In the genomic region with DNA sequence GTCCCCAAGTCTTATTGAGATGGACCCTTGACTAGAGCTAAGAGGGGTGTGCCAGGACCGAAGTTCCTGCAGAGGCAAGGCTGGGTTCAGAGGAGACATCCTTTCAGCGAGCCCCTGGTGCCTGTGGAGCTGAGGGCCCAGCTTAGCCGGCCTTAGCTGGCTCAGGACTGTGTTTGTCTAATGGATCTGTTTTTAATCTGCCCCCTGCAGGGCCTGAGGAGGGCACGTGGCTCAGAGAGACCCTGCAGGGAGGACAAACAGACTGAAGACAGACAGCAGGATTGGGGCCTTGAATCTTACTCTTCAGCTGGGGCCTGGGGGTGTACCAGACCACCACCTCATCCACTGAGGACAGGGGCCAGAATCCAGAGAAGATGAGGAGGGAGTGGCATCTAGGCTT, we compare ENCODE assay signal across 14 cellular contexts. TPM values are rescaled to one million over a fixed set of nuclear protein-coding genes. Genes with fewer than 3 reads are reported as not detected.
DNase-seq lines count a peak whose midpoint lies in the region; ATAC-seq, FAIRE-seq and TF ChIP-seq lines count a peak whose summit lies in the region.
"Had no signal": no experiment of that assay in that cellular context is flagged by ENCODE, and none has a peak within 500 bp of the region (broad histone marks: within the 10 kb centered on the region; RNA-seq: fewer than 3 reads in every experiment).

No MANE protein-coding gene starts in this region.

- H3K36me3 ChIP-seq in SJCRH30 (no peaks in the 10 kb centered on the region), iPS-18a (ENCODE audit: control insufficient read depth, low read depth, low read length) (peaks cover 17% of the 10 kb centered on the region), small intestine (ENCODE audit: control insufficient read depth in 2 of 2, insufficient read depth in 2 of 2, low read length in 2 of 2) (no peaks in the 10 kb centered on the region)
- H3K36me3 ChIP-seq: thoracic aorta had no signal

- DNase-seq in activated naive CD8-positive, alpha-beta T cell treated with anti-CD3 and anti-CD28 coated beads, Interleukin-2, amount 50 U/mL, for 24 hours, result no peak
- DNase-seq in SJCRH30 (peak; percentile 18 to 34), type B pancreatic cell (ENCODE audit: extremely low spot score, unreplicated experiment) (no peak), small intestine (no peak)
- no peak for DNase-seq in activated CD8-positive, alpha-beta memory T cell treated with anti-CD3 and anti-CD28 coated beads, Interleukin-2, amount 10 ng/mL, durations not matched to agents 7 days and 5 days
- DNase-seq in stimulated activated CD4-positive, alpha-beta T cell treated with anti-CD3 and anti-CD28 coated beads, Interleukin-4, amount 100 ng/mL, for 24 hours, result no peak
- DNase-seq: activated CD4-positive, CD25-positive, alpha-beta regulatory T cell treated with anti-CD3 and anti-CD28 coated beads, Interleukin-2, amount 50 U/mL, for 72 hours; activated naive CD4-positive, alpha-beta T cell treated with Interleukin-2 at 50 U/mL for 16 hours; AML-193; NCI-H1930 had no signal

- no peak overlapping the region for H3K27ac Mint-ChIP-seq in activated naive CD8-positive, alpha-beta T cell
- no peak overlapping the region for H3K27ac Mint-ChIP-seq in activated naive CD8-positive, alpha-beta T cell treated with anti-CD3 and anti-CD28 coated beads, Interleukin-2, amount 50 U/mL, for 24 hours
- H3K27ac Mint-ChIP-seq in type B pancreatic cell, result peak overlapping the region; percentile 80
- H3K27ac Mint-ChIP-seq in activated CD8-positive, alpha-beta memory T cell treated with anti-CD3 and anti-CD28 coated beads, Interleukin-2, amount 10 ng/mL, durations not matched to agents 7 days and 5 days, result no peak overlapping the region

- peak overlapping the region; percentile 46 for H3K4me3 Mint-ChIP-seq in activated naive CD8-positive, alpha-beta T cell
- no peak overlapping the region for H3K4me3 Mint-ChIP-seq in activated naive CD8-positive, alpha-beta T cell treated with anti-CD3 and anti-CD28 coated beads, Interleukin-2, amount 50 U/mL, for 24 hours
- peak overlapping the region; percentile 93 for H3K4me3 Mint-ChIP-seq in type B pancreatic cell
- H3K4me3 Mint-ChIP-seq in activated CD8-positive, alpha-beta memory T cell treated with anti-CD3 and anti-CD28 coated beads, Interleukin-2, amount 10 ng/mL, durations not matched to agents 7 days and 5 days, result no peak overlapping the region

- ATAC-seq in activated naive CD8-positive, alpha-beta T cell treated with anti-CD3 and anti-CD28 coated beads, Interleukin-2, amount 50 U/mL, for 24 hours, result no peak
- ATAC-seq in activated CD8-positive, alpha-beta memory T cell treated with anti-CD3 and anti-CD28 coated beads, Interleukin-2, amount 10 ng/mL, durations not matched to agents 7 days and 5 days, result no peak

- peaks cover 18% of the 10 kb centered on the region for H3K4me1 ChIP-seq in SJCRH30
- peaks cover 37% of the 10 kb centered on the region for H3K4me1 ChIP-seq in iPS-18a (ENCODE audit: control insufficient read depth, low read depth, low read length)
- peaks cover 8 to 12% of the 10 kb centered on the region in 2 donors for H3K4me1 ChIP-seq in small intestine (ENCODE audit: control insufficient read depth in 2 of 2, insufficient read depth in 1 of 2, low read depth in 1 of 2, low read length in 1 of 2)

- H3K4me3 ChIP-seq in SJCRH30, result no peak overlapping the region
- peak overlapping the region; percentile 71 for H3K4me3 ChIP-seq in iPS-18a (ENCODE audit: low read length)
- no peak overlapping the region for H3K4me3 ChIP-seq in small intestine (ENCODE audit: low read depth in 1 of 2, low read length in 2 of 2)

- CTCF ChIA-PET in activated CD8-positive, alpha-beta memory T cell treated with anti-CD3 and anti-CD28 coated beads, Interleukin-2, amount 10 ng/mL, durations not matched to agents 7 days and 5 days (lab: Charles Lee), result interaction anchor here (1.0 to 12.5 kb wide), 5 partner anchors 14 to 186 kb away, joined by 3 to 286 read pairs (median 47); a partner anchor contains a TSS

- no peaks in the 10 kb centered on the region for H3K9me3 Mint-ChIP-seq in activated naive CD8-positive, alpha-beta T cell (ENCODE audit: low read depth)
- H3K9me3 Mint-ChIP-seq in activated naive CD8-positive, alpha-beta T cell treated with anti-CD3 and anti-CD28 coated beads, Interleukin-2, amount 50 U/mL, for 24 hours, result no peaks in the 10 kb centered on the region
- no peaks in the 10 kb centered on the region for H3K9me3 Mint-ChIP-seq in type B pancreatic cell
- H3K9me3 Mint-ChIP-seq in activated CD8-positive, alpha-beta memory T cell treated with anti-CD3 and anti-CD28 coated beads, Interleukin-2, amount 10 ng/mL, durations not matched to agents 7 days and 5 days (ENCODE audit: low read depth), result no peaks in the 10 kb centered on the region

- FAIRE-seq in small intestine (lab: Jason Lieb, UNC), result no peak
- FAIRE-seq: endometrium had no signal

- no peak for TF ChIP-seq CTCF in type B pancreatic cell (conservative IDR thresholded peaks at IDR 0.05)

- peaks cover 18% of the 10 kb centered on the region for H3K27me3 ChIP-seq in SJCRH30
- H3K27me3 ChIP-seq in iPS-18a (ENCODE audit: control insufficient read depth, insufficient read depth, low read length), result peaks cover 27% of the 10 kb centered on the region
- peaks cover 2 to 6% of the 10 kb centered on the region in 2 donors for H3K27me3 ChIP-seq in small intestine (ENCODE audit: control insufficient read depth in 2 of 2, insufficient read depth in 2 of 2, low read length in 2 of 2)

- H3K9ac ChIP-seq in iPS-18a (ENCODE audit: low read length), result peak overlapping the region; percentile 60

- H3K9me3 ChIP-seq in SJCRH30 (replicated peaks) (no peaks in the 10 kb centered on the region), iPS-18a (ENCODE audit: control insufficient read depth, low read depth, low read length) (no peaks in the 10 kb centered on the region), small intestine (ENCODE audit: control insufficient read depth, low read depth) (no peaks in the 10 kb centered on the region)
- H3K9me3 ChIP-seq: thoracic aorta had no signal

- no peaks in the 10 kb centered on the region for H3K36me3 Mint-ChIP-seq in activated naive CD8-positive, alpha-beta T cell
- no peaks in the 10 kb centered on the region for H3K36me3 Mint-ChIP-seq in activated naive CD8-positive, alpha-beta T cell treated with anti-CD3 and anti-CD28 coated beads, Interleukin-2, amount 50 U/mL, for 24 hours (ENCODE audit: low read depth)
- peaks cover 17% of the 10 kb centered on the region for H3K36me3 Mint-ChIP-seq in type B pancreatic cell
- no peaks in the 10 kb centered on the region for H3K36me3 Mint-ChIP-seq in activated CD8-positive, alpha-beta memory T cell treated with anti-CD3 and anti-CD28 coated beads, Interleukin-2, amount 10 ng/mL, durations not matched to agents 7 days and 5 days

- H3K27me3 Mint-ChIP-seq in activated naive CD8-positive, alpha-beta T cell, result peaks cover 1% of the 10 kb centered on the region
- H3K27me3 Mint-ChIP-seq in activated naive CD8-positive, alpha-beta T cell treated with anti-CD3 and anti-CD28 coated beads, Interleukin-2, amount 50 U/mL, for 24 hours, result peaks cover 36% of the 10 kb centered on the region
- H3K27me3 Mint-ChIP-seq in type B pancreatic cell, result peaks cover 7% of the 10 kb centered on the region
- peaks cover 45% of the 10 kb centered on the region for H3K27me3 Mint-ChIP-seq in activated CD8-positive, alpha-beta memory T cell treated with anti-CD3 and anti-CD28 coated beads, Interleukin-2, amount 10 ng/mL, durations not matched to agents 7 days and 5 days

- H3K27ac ChIP-seq in SJCRH30 (no peak overlapping the region), iPS-18a (ENCODE audit: low read length) (no peak overlapping the region), small intestine (ENCODE audit: low read depth in 1 of 2, low read length in 1 of 2) (no peak overlapping the region)
- H3K27ac ChIP-seq: thoracic aorta had no signal

- peaks cover 32% of the 10 kb centered on the region for H3K4me1 Mint-ChIP-seq in activated naive CD8-positive, alpha-beta T cell (ENCODE audit: low read depth)
- peaks cover 23% of the 10 kb centered on the region for H3K4me1 Mint-ChIP-seq in activated naive CD8-positive, alpha-beta T cell treated with anti-CD3 and anti-CD28 coated beads, Interleukin-2, amount 50 U/mL, for 24 hours
- peaks cover 48% of the 10 kb centered on the region for H3K4me1 Mint-ChIP-seq in type B pancreatic cell (ENCODE audit: unreplicated experiment)
- peaks cover 22% of the 10 kb centered on the region for H3K4me1 Mint-ChIP-seq in activated CD8-positive, alpha-beta memory T cell treated with anti-CD3 and anti-CD28 coated beads, Interleukin-2, amount 10 ng/mL, durations not matched to agents 7 days and 5 days

- WGBS in small intestine, 3 donors, result 37 to 50% (median 38%) methylated on average over 4 of the region's 4 CpGs

RNA-seq across cellular contexts. Expression of a gene that starts 1.6 kb away (rescaled TPM):
- 0.43 and 0.85 TPM in 2 replicates for total RNA-seq in SJCRH30 (2014; rRNA removed; shearing (Covaris generic))
- total RNA-seq in type B pancreatic cell (ENCODE audit: low replicate concordance), result 83.7 and 370 TPM in 2 replicates
- 1 to 10 TPM; 1.4 to 1.9 TPM for total RNA-seq in activated CD8-positive, alpha-beta memory T cell treated with anti-CD3 and anti-CD28 coated beads, Interleukin-2, amount 10 ng/mL, durations not matched to agents 7 days and 5 days
- 1 to 10 TPM in 1 of 3 donors, under 1 TPM in 2; 0.81 to 1.9 (median 0.89) TPM for polyA plus RNA-seq in small intestine

RNA-seq across cellular contexts. Expression of a gene that starts 24.5 kb away (rescaled TPM):
- total RNA-seq in SJCRH30 (2014; rRNA removed; shearing (Covaris generic)), result 8.6 and 9.9 TPM in 2 replicates
- 35.2 and 39.7 TPM in 2 replicates for total RNA-seq in type B pancreatic cell (ENCODE audit: low replicate concordance)
- 10 to 100 TPM; 44.0 to 49.6 TPM for total RNA-seq in activated CD8-positive, alpha-beta memory T cell treated with anti-CD3 and anti-CD28 coated beads, Interleukin-2, amount 10 ng/mL, durations not matched to agents 7 days and 5 days
- 10 to 100 TPM; 27.8 to 79.8 (median 41.1) TPM for polyA plus RNA-seq in small intestine

RNA-seq across cellular contexts. Expression of a gene that starts 24.8 kb away (rescaled TPM):
- 29.1 and 33.7 TPM in 2 replicates for total RNA-seq in SJCRH30 (2014; rRNA removed; shearing (Covaris generic))
- 35.3 and 42.0 TPM in 2 replicates for total RNA-seq in type B pancreatic cell (ENCODE audit: low replicate concordance)
- 10 to 100 TPM; 56.0 to 70.3 TPM for total RNA-seq in activated CD8-positive, alpha-beta memory T cell treated with anti-CD3 and anti-CD28 coated beads, Interleukin-2, amount 10 ng/mL, durations not matched to agents 7 days and 5 days
- polyA plus RNA-seq in small intestine, result 10 to 100 TPM; 12.5 to 16.6 (median 13.2) TPM

RNA-seq across cellular contexts. Expression of a gene that starts 26.5 kb away (rescaled TPM):
- total RNA-seq in SJCRH30 (2014; rRNA removed; shearing (Covaris generic)), result 356 and 359 TPM in 2 replicates
- 8.1 and 125 TPM in 2 replicates for total RNA-seq in type B pancreatic cell (ENCODE audit: low replicate concordance)
- total RNA-seq in activated CD8-positive, alpha-beta memory T cell treated with anti-CD3 and anti-CD28 coated beads, Interleukin-2, amount 10 ng/mL, durations not matched to agents 7 days and 5 days, result not detected
- 10 to 100 TPM in 1 of 3 donors, 1 to 10 TPM in 1, under 1 TPM in 1; 0.22 to 11.8 (median 1.1) TPM for polyA plus RNA-seq in small intestine

RNA-seq across cellular contexts. Expression of a gene that starts 37.1 kb away (rescaled TPM):
- total RNA-seq in SJCRH30 (2014; rRNA removed; shearing (Covaris generic)), result 53.4 and 61.3 TPM in 2 replicates
- 47.4 and 58.6 TPM in 2 replicates for total RNA-seq in type B pancreatic cell (ENCODE audit: low replicate concordance)
- 10 to 100 TPM; 60.4 to 80.0 TPM for total RNA-seq in activated CD8-positive, alpha-beta memory T cell treated with anti-CD3 and anti-CD28 coated beads, Interleukin-2, amount 10 ng/mL, durations not matched to agents 7 days and 5 days
- polyA plus RNA-seq in small intestine, result 100 to 1,000 TPM in 1 of 3 donors, 10 to 100 TPM in 2; 57.7 to 102 (median 59.2) TPM

Comparison
In these comparisons a context has a peak if more than half of its experiments do, and no peak if none do; other contexts are left out.
1. H3K4me3 Mint-ChIP-seq: peak in activated naive CD8-positive, alpha-beta T cell (single experiment) and type B pancreatic cell (single experiment); none in activated naive CD8-positive, alpha-beta T cell treated with anti-CD3 and anti-CD28 coated beads, Interleukin-2, amount 50 U/mL, for 24 hours (single experiment) and activated CD8-positive, alpha-beta memory T cell treated with anti-CD3 and anti-CD28 coated beads, Interleukin-2, amount 10 ng/mL, durations not matched to agents 7 days and 5 days (single experiment).
2. DNase-seq: peak in SJCRH30 (2 of 2); none in activated naive CD8-positive, alpha-beta T cell treated with anti-CD3 and anti-CD28 coated beads, Interleukin-2, amount 50 U/mL, for 24 hours (single experiment), type B pancreatic cell (single experiment), activated CD8-positive, alpha-beta memory T cell treated with anti-CD3 and anti-CD28 coated beads, Interleukin-2, amount 10 ng/mL, durations not matched to agents 7 days and 5 days (single experiment), stimulated activated CD4-positive, alpha-beta T cell treated with anti-CD3 and anti-CD28 coated beads, Interleukin-4, amount 100 ng/mL, for 24 hours (single experiment) and small intestine (single experiment).
3. RNA of a gene that starts 1.6 kb away (total RNA-seq): 83.7 to 370 TPM in type B pancreatic cell; 1.4 to 1.9 TPM in activated CD8-positive, alpha-beta memory T cell treated with anti-CD3 and anti-CD28 coated beads, Interleukin-2, amount 10 ng/mL, durations not matched to agents 7 days and 5 days and 0.43 to 0.85 TPM in SJCRH30; every median in the first group is over 10 times any median in the second.